In the genomic region with DNA sequence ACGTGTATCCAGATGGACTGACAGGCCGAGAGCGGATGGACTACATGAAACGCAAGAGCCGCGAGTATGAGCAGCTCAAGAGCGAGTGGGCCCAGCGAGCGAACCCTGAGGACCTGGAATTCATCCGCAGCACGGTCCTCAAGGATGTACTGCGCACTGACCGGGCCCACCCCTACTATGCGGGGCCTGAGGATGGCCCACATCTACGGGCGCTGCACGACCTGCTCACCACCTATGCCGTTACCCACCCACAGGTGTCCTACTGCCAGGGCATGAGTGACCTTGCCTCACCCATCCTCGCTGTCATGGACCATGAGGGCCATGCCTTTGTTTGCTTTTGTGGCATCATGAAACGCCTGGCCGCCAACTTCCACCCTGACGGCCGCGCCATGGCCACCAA, we compare ENCODE assay signal across 7 cellular contexts.
"Had no signal": no experiment of that assay in that cellular context is flagged by ENCODE, and none has a peak within 500 bp of the region (broad histone marks: within the 10 kb centered on the region; RNA-seq: fewer than 3 reads in every experiment).

No MANE protein-coding gene starts in this region.

- H3K4me1 ChIP-seq: HAP-1 had no signal

- H3K4me2 ChIP-seq: GM23338 had no signal

- H2AFZ ChIP-seq: GM23338 had no signal

- ATAC-seq: GM23338, HCT116, HepG2 had no signal

- H3K4me3 ChIP-seq: GM23338, HAP-1 had no signal

- H3K27ac ChIP-seq: HL-60 had no signal

- DNase-seq: HFFc6, KBM-7 had no signal

- H3K9me3 ChIP-seq: HAP-1 had no signal
